Comparison of ENCODE assay signal across 1 cellular context in genomic region chr9:93159601-93160418, GRCh38.
TF ChIP-seq lines count a peak whose summit lies in the region.

No MANE protein-coding gene starts in this region.

TF ChIP-seq in K562, 482 proteins besides CTCF, POLR2A, EP300 and RAD21 (continued from another document):
- TF ChIP-seq HMBOX1 (IDR thresholded peaks at IDR 0.05) (peak; percentile 48), CBFA2T2 (conservative IDR thresholded peaks at IDR 0.05) (no peak), FUS (optimal IDR thresholded peaks at IDR 0.05; ENCODE audit: low read depth, low read length) (no peak), CC2D1A (IDR thresholded peaks at IDR 0.05) (peak; percentile 84), MTA1 (IDR thresholded peaks at IDR 0.05; ENCODE audit: borderline replicate concordance) (no peak), NRF1 (conservative IDR thresholded peaks at IDR 0.05 in 1 of 2, IDR thresholded peaks at IDR 0.05 in 1 of 2) (0 out of 4 replicates have a peak, but pooled peaks of 1 of the 2 experiments have one; percentile 23), KLF6 (CRISPR knock-in tag; IDR thresholded peaks at IDR 0.05; ENCODE audit: borderline replicate concordance) (no peak), SP1 (CRISPR knock-in tag; IDR thresholded peaks at IDR 0.05) (peak; percentile 48; the same call in 1 of the 2 replicates), MEIS2 (IDR thresholded peaks at IDR 0.05; ENCODE audit: partially characterized antibody) (peak; percentile 66), ATF1 (CRISPR knock-in tag; IDR thresholded peaks at IDR 0.05) (no peak), ATF1 (tag; IDR thresholded peaks at IDR 0.05) (0 out of 2 replicates have a peak, but pooled peaks have one; percentile 13)
